18 cellular contexts compared by ENCODE assay signal in the genomic region with DNA sequence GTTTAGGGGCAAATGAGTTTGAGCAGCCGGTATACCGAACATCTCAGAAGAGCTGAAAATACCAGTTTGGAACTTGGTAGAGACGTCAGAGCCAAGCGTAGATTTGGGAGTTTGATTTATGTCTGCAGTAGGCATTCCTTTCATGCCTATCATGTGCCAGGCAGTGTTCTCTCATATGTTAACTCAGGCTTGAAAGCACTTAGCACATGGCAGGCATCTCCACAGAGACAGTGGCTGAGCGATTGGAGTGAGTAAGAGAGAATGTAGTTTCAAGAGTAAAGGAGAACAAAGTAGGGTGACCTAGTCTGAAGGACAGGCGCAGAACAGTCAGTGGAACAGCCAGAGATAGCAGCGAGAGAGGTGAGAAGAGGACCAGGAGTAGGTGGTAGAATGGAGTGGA.
A peak's percentile ranks its signal among the peaks of the same experiment; 100 is the strongest.
DNase-seq lines count a peak whose midpoint lies in the region; ATAC-seq and TF ChIP-seq lines count a peak whose summit lies in the region.
"Had no signal": no experiment of that assay in that cellular context is flagged by ENCODE, and none has a peak within 500 bp of the region (broad histone marks: within the 10 kb centered on the region; RNA-seq: fewer than 3 reads in every experiment).

No MANE protein-coding gene starts in this region.

- H4K8ac ChIP-seq in H9 (replicated peaks; ENCODE audit: insufficient read length, low read depth, low read length), result no peak overlapping the region

- no peak overlapping the region for H2BK120ac ChIP-seq in H9 (ENCODE audit: low read depth, low read length, poor library complexity, severe bottlenecking)

- DNase-seq in H9, result no peak
- no peak for DNase-seq in left ventricle myocardium superior
- DNase-seq in activated CD4-positive, alpha-beta T cell treated with anti-CD3 and anti-CD28 coated beads, Interleukin-2, amount 10 ng/mL, durations not matched to agents 24 days and 14 days, result no peak
- DNase-seq in activated T-cell treated with anti-CD3 and anti-CD28 coated beads for 4 hours, result no peak
- DNase-seq: ACHN, AML-193, H7, KBM-7, NCI-H1105 treated with DMSO at 0.1 percent for 48 hours, NCI-H1694 treated with DMSO at 0.1 percent for 48 hours, NCI-H524, NCI-H82, OCI-M1, SIG-M5 had no signal

- no peak overlapping the region for H3K56ac ChIP-seq in H9 (ENCODE audit: insufficient read length, low read depth, low read length)

- no peak overlapping the region for H2BK20ac ChIP-seq in H9 (ENCODE audit: low read depth, low read length, poor library complexity, severe bottlenecking)

- H2BK5ac ChIP-seq in H9 (ENCODE audit: insufficient read length, low read length), result no peak overlapping the region

- H3K4me2 ChIP-seq in H9 (ENCODE audit: insufficient read depth, insufficient read length, low read length), result no peak overlapping the region

- H4K5ac ChIP-seq in H9 (ENCODE audit: insufficient read length, low read depth, low read length), result no peak overlapping the region

- TF ChIP-seq CTCF in H9 (conservative IDR thresholded peaks at IDR 0.05) (no peak), VCaP (conservative IDR thresholded peaks at IDR 0.05) (no peak)

- H2BK15ac ChIP-seq in H9 (ENCODE audit: low read depth, low read length), result no peak overlapping the region

- H3K4ac ChIP-seq in H9 (ENCODE audit: low read depth, low read length), result no peak overlapping the region

- WGBS in H9 (ENCODE audit: extremely low coverage, insufficient read length, low lambda C conversion rate), result no CpG with 5 or more reads among the region's 7 CpGs

- no peak overlapping the region for H3K27ac ChIP-seq in H9 (ENCODE audit: insufficient read length, low read depth, low read length)
- peak overlapping the region; percentile 60 for H3K27ac ChIP-seq in VCaP
- peak overlapping the region; percentile 81 for H3K27ac ChIP-seq in subcutaneous abdominal adipose tissue (ENCODE audit: low read depth, low read length)

- no peaks in the 10 kb centered on the region for H3K36me3 Mint-ChIP-seq in H9 (ENCODE audit: insufficient read depth in 1 of 3, low read depth in 3 of 3)
- peaks cover 4% of the 10 kb centered on the region for H3K36me3 Mint-ChIP-seq in activated CD4-positive, alpha-beta T cell treated with anti-CD3 and anti-CD28 coated beads, Interleukin-2, amount 10 ng/mL, durations not matched to agents 24 days and 14 days (ENCODE audit: low read depth)

- H3T11ph ChIP-seq in H9 (ENCODE audit: low read length), result no peak overlapping the region

- ATAC-seq in left ventricle myocardium superior (peak; percentile 77), HG03108 (IDR thresholded peaks at IDR 0.05; ENCODE audit: unreplicated experiment) (no peak)

- no peak overlapping the region for H3K14ac ChIP-seq in H9 (ENCODE audit: insufficient read depth, low read length)

- no peaks in the 10 kb centered on the region for H3K27me3 Mint-ChIP-seq in H9 (ENCODE audit: low read depth)
- H3K27me3 Mint-ChIP-seq in activated CD4-positive, alpha-beta T cell treated with anti-CD3 and anti-CD28 coated beads, Interleukin-2, amount 10 ng/mL, durations not matched to agents 24 days and 14 days, result no peaks in the 10 kb centered on the region

- no peaks in the 10 kb centered on the region for H3K23me2 ChIP-seq in H9 (ENCODE audit: insufficient read length, low read depth, low read length, poor library complexity, severe bottlenecking)

- peaks cover 0 to 3% (median 0%) of the 10 kb centered on the region in 5 donors for H3K36me3 ChIP-seq in subcutaneous abdominal adipose tissue (ENCODE audit: control insufficient read depth in 5 of 5, insufficient read depth in 5 of 5, low read length in 5 of 5)

- H2AFZ ChIP-seq in H9 (ENCODE audit: low read length), result no peak overlapping the region

- H3K79me2 ChIP-seq in H9 (ENCODE audit: insufficient read depth, low read length), result no peaks in the 10 kb centered on the region

- H3K27me3 ChIP-seq in H9 (ENCODE audit: insufficient read depth, low read length) (no peaks in the 10 kb centered on the region), subcutaneous abdominal adipose tissue (ENCODE audit: control insufficient read depth in 5 of 5, insufficient read depth in 4 of 5, low read length in 5 of 5) (no peaks in the 10 kb centered on the region)

- H3K4me1 ChIP-seq in H9 (ENCODE audit: insufficient read depth, low read length), result peaks cover 4% of the 10 kb centered on the region; the same call in 1 of the 2 replicates
- H3K4me1 ChIP-seq in subcutaneous abdominal adipose tissue (ENCODE audit: control insufficient read depth in 5 of 5, insufficient read depth in 5 of 5, low read length in 5 of 5), result peaks cover 0 to 35% (median 28%) of the 10 kb centered on the region in 5 donors

- no peaks in the 10 kb centered on the region for H3K9me3 Mint-ChIP-seq in H9
- no peaks in the 10 kb centered on the region for H3K9me3 Mint-ChIP-seq in activated CD4-positive, alpha-beta T cell treated with anti-CD3 and anti-CD28 coated beads, Interleukin-2, amount 10 ng/mL, durations not matched to agents 24 days and 14 days
- H3K9me3 Mint-ChIP-seq: CD14-positive monocyte had no signal

- no peak overlapping the region for H3K4me3 ChIP-seq in subcutaneous abdominal adipose tissue (ENCODE audit: low read depth in 1 of 5, low read length in 5 of 5)

- no peak overlapping the region for H4K91ac ChIP-seq in H9 (ENCODE audit: insufficient read length, low read depth, low read length)

- no peak overlapping the region for H3K23ac ChIP-seq in H9 (ENCODE audit: insufficient read length, low read depth, low read length)

- H2AK5ac ChIP-seq in H9 (ENCODE audit: insufficient read length, low read length), result no peak overlapping the region

- H3K4me1 Mint-ChIP-seq in H9, result peaks cover 23 to 30% of the 10 kb centered on the region in 2 experiments
- peaks cover 32% of the 10 kb centered on the region for H3K4me1 Mint-ChIP-seq in activated CD4-positive, alpha-beta T cell treated with anti-CD3 and anti-CD28 coated beads, Interleukin-2, amount 10 ng/mL, durations not matched to agents 24 days and 14 days

- no peaks in the 10 kb centered on the region for H4K20me1 ChIP-seq in H9 (ENCODE audit: control insufficient read depth, insufficient read depth, insufficient read length)

- peak overlapping the region; percentile 54 for H3K18ac ChIP-seq in H9 (ENCODE audit: insufficient read length, low read depth, low read length)

- H3K27ac Mint-ChIP-seq in H9, result no peak overlapping the region
- no peak overlapping the region for H3K27ac Mint-ChIP-seq in activated CD4-positive, alpha-beta T cell treated with anti-CD3 and anti-CD28 coated beads, Interleukin-2, amount 10 ng/mL, durations not matched to agents 24 days and 14 days

- no peak overlapping the region for H3K4me3 Mint-ChIP-seq in H9
- H3K4me3 Mint-ChIP-seq in activated CD4-positive, alpha-beta T cell treated with anti-CD3 and anti-CD28 coated beads, Interleukin-2, amount 10 ng/mL, durations not matched to agents 24 days and 14 days, result no peak overlapping the region
- H3K4me3 Mint-ChIP-seq: CD14-positive monocyte had no signal

- H3K9me3 ChIP-seq in H9 (ENCODE audit: control insufficient read depth, low read depth, low read length), result no peaks in the 10 kb centered on the region
- H3K9me3 ChIP-seq in subcutaneous abdominal adipose tissue (ENCODE audit: control insufficient read depth in 5 of 5, low read length in 5 of 5), result no peaks in the 10 kb centered on the region

- intact Hi-C loops in left ventricle myocardium superior (cut with micrococcal nuclease), result no loop called here
- intact Hi-C loops in activated CD4-positive, alpha-beta T cell treated with anti-CD3 and anti-CD28 coated beads, Interleukin-2, amount 10 ng/mL, durations not matched to agents 24 days and 14 days (cut with micrococcal nuclease), result loop anchor here (5.0 kb wide), 1 partner anchor 41 kb away; no protein-coding TSS in a partner anchor

- H3K79me1 ChIP-seq in H9 (ENCODE audit: insufficient read depth, low read depth, low read length, poor library complexity, severe bottlenecking), result no peaks in the 10 kb centered on the region

- H3K9ac ChIP-seq in H9 (ENCODE audit: extremely low read depth, insufficient read length, low read length) (no peak overlapping the region), subcutaneous abdominal adipose tissue (ENCODE audit: low read length in 5 of 5) (no peak overlapping the region)

- H2BK12ac ChIP-seq in H9 (ENCODE audit: insufficient read length, low read depth, low read length), result no peak overlapping the region
